In the genomic region with DNA sequence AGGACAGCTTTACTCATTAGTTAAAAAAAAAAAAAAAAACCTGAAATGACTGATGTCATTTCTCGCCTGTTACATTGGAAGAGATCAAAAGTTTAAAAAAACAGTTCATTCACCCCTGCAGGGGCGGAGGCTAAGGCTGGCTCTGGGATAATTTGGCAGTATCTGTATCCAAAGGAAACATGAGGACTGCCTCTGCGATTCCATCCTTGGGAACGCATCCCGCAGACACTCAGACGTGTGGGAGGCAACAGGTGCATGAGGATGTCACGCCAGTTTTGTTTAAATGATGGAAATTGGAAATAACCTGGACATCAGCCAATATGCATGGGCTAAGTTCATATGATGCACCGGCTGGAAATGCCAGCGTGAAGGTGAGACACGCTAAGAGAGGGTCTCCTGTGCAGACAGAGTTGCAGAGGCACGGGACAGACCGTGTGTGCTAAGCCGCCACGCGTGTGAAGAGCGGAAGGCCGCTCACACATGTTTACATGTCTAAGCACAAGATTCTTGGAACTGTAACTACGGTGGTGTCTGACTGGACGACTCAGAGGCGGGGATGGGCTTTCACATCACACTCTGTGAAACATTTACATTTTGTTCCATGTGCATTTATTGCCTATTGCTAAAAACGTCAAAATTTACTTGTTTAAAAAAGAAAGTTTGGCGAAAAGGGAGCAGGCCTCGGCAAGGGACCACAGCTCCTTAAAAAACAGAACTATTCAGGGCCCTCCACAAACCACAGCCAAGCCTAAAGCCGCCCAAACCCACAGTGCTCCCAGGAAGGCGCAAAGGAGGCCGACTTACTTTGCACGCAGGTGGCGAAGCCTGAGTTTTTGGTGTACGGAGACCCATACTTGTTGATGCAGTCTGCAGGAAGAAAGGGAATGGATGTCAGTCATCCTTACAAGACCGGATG, we compare ENCODE assay signal across 16 cellular contexts. TPM values are rescaled to one million over a fixed set of nuclear protein-coding genes. Genes with fewer than 3 reads are reported as not detected.
DNase-seq lines count a peak whose midpoint lies in the region; ATAC-seq, FAIRE-seq and TF ChIP-seq lines count a peak whose summit lies in the region.
"Had no signal": no experiment of that assay in that cellular context is flagged by ENCODE, and none has a peak within 500 bp of the region (broad histone marks: within the 10 kb centered on the region; RNA-seq: fewer than 3 reads in every experiment).

No MANE protein-coding gene starts in this region.

- H3K4me1 Mint-ChIP-seq in CD8-positive, alpha-beta memory T cell: peaks cover 50 to 65% (median 59%) of the 10 kb centered on the region in 3 donors
- H3K4me1 Mint-ChIP-seq in astrocyte (ENCODE audit: low read depth, unreplicated experiment): peaks cover 24% of the 10 kb centered on the region
- peaks cover 13 to 49% (median 42%) of the 10 kb centered on the region in 4 donors for H3K4me1 Mint-ChIP-seq in naive thymus-derived CD8-positive, alpha-beta T cell

- H3K27ac ChIP-seq in CD8-positive, alpha-beta memory T cell (ENCODE audit: low read depth, low read length): no peak overlapping the region
- H3K27ac ChIP-seq in KOPT-K1 (ENCODE audit: low read depth, low read length, poor library complexity, severe bottlenecking): peak overlapping the region; percentile 29
- no peak overlapping the region for H3K27ac ChIP-seq in astrocyte (ENCODE audit: low read depth, low read length)
- H3K27ac ChIP-seq in esophagus squamous epithelium: peak overlapping the region in 2 of 4 donors; percentile 68 to 79
- H3K27ac ChIP-seq in foreskin keratinocyte: no peak overlapping the region
- H3K27ac ChIP-seq: brain microvascular endothelial cell, neural progenitor cell, suprapubic skin had no signal

- H3K9ac ChIP-seq in astrocyte (ENCODE audit: low read length): no peak overlapping the region
- H3K9ac ChIP-seq: neural progenitor cell had no signal

- CTCF ChIA-PET in CD8-positive, alpha-beta memory T cell (lab: Charles Lee): no interaction called here

- no peak overlapping the region for H2AFZ ChIP-seq in astrocyte (ENCODE audit: low read depth, low read length)
- H2AFZ ChIP-seq: neural progenitor cell had no signal

- H3K4me2 ChIP-seq in astrocyte (ENCODE audit: low read length): no peak overlapping the region
- H3K4me2 ChIP-seq: neural progenitor cell had no signal

- H3K4me3 ChIP-seq in CD8-positive, alpha-beta memory T cell (ENCODE audit: low read length): peak overlapping the region; percentile 29
- H3K4me3 ChIP-seq in astrocyte (ENCODE audit: insufficient read depth, low read depth, low read length) (no peak overlapping the region), esophagus squamous epithelium (no peak overlapping the region)
- H3K4me3 ChIP-seq: left lung, neural progenitor cell, skin epidermis, suprapubic skin had no signal

- no peak for TF ChIP-seq CTCF in astrocyte (IDR thresholded peaks at IDR 0.05; ENCODE audit: insufficient read depth, low read depth, low read length)
- no peak for TF ChIP-seq CTCF in esophagus squamous epithelium (IDR thresholded peaks at IDR 0.05)
- no peak for TF ChIP-seq CTCF in foreskin keratinocyte (conservative IDR thresholded peaks at IDR 0.05)

- peak overlapping the region; percentile 65 to 88 (median 75) for H3K4me3 Mint-ChIP-seq in CD8-positive, alpha-beta memory T cell
- peak overlapping the region; percentile 14 for H3K4me3 Mint-ChIP-seq in astrocyte (ENCODE audit: unreplicated experiment)
- peak overlapping the region; percentile 9 to 78 (median 67) for H3K4me3 Mint-ChIP-seq in naive thymus-derived CD8-positive, alpha-beta T cell
- H3K4me3 Mint-ChIP-seq: H9, neural progenitor cell had no signal

- peaks cover 54% of the 10 kb centered on the region for H4K20me1 ChIP-seq in astrocyte (ENCODE audit: insufficient read depth, low read length)

- H3K27me3 Mint-ChIP-seq in CD8-positive, alpha-beta memory T cell: peaks cover 0 to 1% of the 10 kb centered on the region in 2 donors
- H3K27me3 Mint-ChIP-seq in astrocyte (ENCODE audit: low read depth, unreplicated experiment): no peaks in the 10 kb centered on the region
- H3K27me3 Mint-ChIP-seq in naive thymus-derived CD8-positive, alpha-beta T cell: peaks cover 0 to 10% (median 2%) of the 10 kb centered on the region in 5 donors

- no peaks in the 10 kb centered on the region for H3K9me3 ChIP-seq in CD8-positive, alpha-beta memory T cell (ENCODE audit: low read length)
- H3K9me3 ChIP-seq in KOPT-K1 (ENCODE audit: insufficient read depth, low read length, poor library complexity, severe bottlenecking) (no peaks in the 10 kb centered on the region), astrocyte (ENCODE audit: insufficient read depth, low read depth, low read length) (no peaks in the 10 kb centered on the region), esophagus squamous epithelium (no peaks in the 10 kb centered on the region)
- H3K9me3 ChIP-seq: left lung, suprapubic skin had no signal

- H3K36me3 ChIP-seq in CD8-positive, alpha-beta memory T cell (ENCODE audit: insufficient read depth, low read length): no peaks in the 10 kb centered on the region
- H3K36me3 ChIP-seq in KOPT-K1 (ENCODE audit: insufficient read depth, low read length) (no peaks in the 10 kb centered on the region), astrocyte (ENCODE audit: insufficient read depth, low read length) (peaks cover 3% of the 10 kb centered on the region), esophagus squamous epithelium (peaks cover 0 to 36% (median 0%) of the 10 kb centered on the region in 3 donors)
- H3K36me3 ChIP-seq: brain microvascular endothelial cell, neural progenitor cell had no signal

- peaks cover 42% of the 10 kb centered on the region for H3K4me1 ChIP-seq in CD8-positive, alpha-beta memory T cell (ENCODE audit: insufficient read depth, low read length)
- peaks cover 19% of the 10 kb centered on the region for H3K4me1 ChIP-seq in astrocyte (ENCODE audit: insufficient read depth, low read length)
- peaks cover 44 to 88% (median 57%) of the 10 kb centered on the region in 3 donors for H3K4me1 ChIP-seq in esophagus squamous epithelium
- H3K4me1 ChIP-seq in foreskin keratinocyte: peaks cover 24% of the 10 kb centered on the region
- H3K4me1 ChIP-seq: neural progenitor cell had no signal

- no peaks in the 10 kb centered on the region for H3K36me3 Mint-ChIP-seq in CD8-positive, alpha-beta memory T cell
- H3K36me3 Mint-ChIP-seq in astrocyte (ENCODE audit: low read depth, unreplicated experiment): peaks cover 26% of the 10 kb centered on the region
- H3K36me3 Mint-ChIP-seq in naive thymus-derived CD8-positive, alpha-beta T cell: no peaks in the 10 kb centered on the region

- POLR2A ChIA-PET in CD8-positive, alpha-beta memory T cell (lab: Charles Lee): no interaction called here
- POLR2A ChIA-PET in naive thymus-derived CD8-positive, alpha-beta T cell (lab: Charles Lee): interaction anchor here (0.7 to 1.3 kb wide), 3 partner anchors 10 to 389 kb away, joined by 3 to 4 read pairs (median 4); a partner anchor contains a TSS

- intact Hi-C loops in esophagus squamous epithelium (cut with DNase I): no loop called here

- peak in 1 of 2 donors; percentile 10 for ATAC-seq in naive thymus-derived CD8-positive, alpha-beta T cell
- ATAC-seq in GM19328 (IDR thresholded peaks at IDR 0.05; ENCODE audit: unreplicated experiment): no peak
- no peak for ATAC-seq in foreskin keratinocyte
- ATAC-seq: left lung had no signal

- H3K27me3 ChIP-seq in CD8-positive, alpha-beta memory T cell (ENCODE audit: insufficient read depth, low read length, poor library complexity, severe bottlenecking): no peaks in the 10 kb centered on the region
- no peaks in the 10 kb centered on the region for H3K27me3 ChIP-seq in astrocyte (ENCODE audit: insufficient read depth, low read length)
- H3K27me3 ChIP-seq in esophagus squamous epithelium: no peaks in the 10 kb centered on the region
- H3K27me3 ChIP-seq in foreskin keratinocyte: no peaks in the 10 kb centered on the region
- H3K27me3 ChIP-seq: brain microvascular endothelial cell, left lung, neural progenitor cell, suprapubic skin had no signal

- no peak for DNase-seq in CD8-positive, alpha-beta memory T cell
- DNase-seq in astrocyte (ENCODE audit: low read depth): no peak
- DNase-seq in naive thymus-derived CD8-positive, alpha-beta T cell: peak in 1 of 10 donors; percentile 45
- no peak for DNase-seq in esophagus squamous epithelium (lab: John Stamatoyannopoulos, UW)
- no peak for DNase-seq in DMS53 treated with DMSO at 0.1 percent for 48 hours (lab: John Stamatoyannopoulos, UW; ENCODE audit: unreplicated experiment)
- no peak for DNase-seq in foreskin keratinocyte
- DNase-seq: brain microvascular endothelial cell, NCI-H2081 treated with DMSO at 0.1 percent for 48 hours had no signal

- H3K9me3 Mint-ChIP-seq in CD8-positive, alpha-beta memory T cell: peaks cover 0 to 4% (median 3%) of the 10 kb centered on the region in 5 donors
- H3K9me3 Mint-ChIP-seq in astrocyte (ENCODE audit: unreplicated experiment): no peaks in the 10 kb centered on the region
- peaks cover 0 to 12% (median 0%) of the 10 kb centered on the region in 9 donors for H3K9me3 Mint-ChIP-seq in naive thymus-derived CD8-positive, alpha-beta T cell
- H3K9me3 Mint-ChIP-seq: H9, neural progenitor cell had no signal

- H3K27ac Mint-ChIP-seq in CD8-positive, alpha-beta memory T cell: peak overlapping the region; percentile 42 to 81 (median 52)
- no peak overlapping the region for H3K27ac Mint-ChIP-seq in astrocyte (ENCODE audit: unreplicated experiment)
- H3K27ac Mint-ChIP-seq in naive thymus-derived CD8-positive, alpha-beta T cell: peak overlapping the region in 8 of 10 donors; percentile 9 to 53 (median 37)
- H3K27ac Mint-ChIP-seq: neural progenitor cell had no signal

- FAIRE-seq in astrocyte (lab: Jason Lieb, UNC): no peak
- FAIRE-seq: endometrium had no signal

- TF ChIP-seq POLR2A in esophagus squamous epithelium (IDR thresholded peaks at IDR 0.05): no peak

- peaks cover 73% of the 10 kb centered on the region for H3K79me2 ChIP-seq in astrocyte (ENCODE audit: insufficient read depth, low read length)

- 71 to 76% methylated on average over 27 to 30 of the region's 30 CpGs for WGBS in esophagus squamous epithelium, 2 donors

RNA-seq across cellular contexts. Expression of a gene that starts 17.9 kb away (rescaled TPM):
- total RNA-seq in CD8-positive, alpha-beta memory T cell: under 1 TPM; 0.42 to 0.50 TPM
- polyA plus RNA-seq in CD8-positive, alpha-beta memory T cell: 0.47 TPM
- total RNA-seq in astrocyte (252 and 287 TPM in 2 replicates), esophagus squamous epithelium (100 to 1,000 TPM in 1 of 4 donors, 10 to 100 TPM in 3; 43.0 to 112 (median 68.5) TPM), foreskin keratinocyte (230 and 426 TPM in 2 replicates)
- 1 to 10 TPM; 2.2 to 2.4 TPM for total RNA-seq in naive thymus-derived CD8-positive, alpha-beta T cell
- under 1 TPM in 2 of 3 donors, not detected in 1; 0.19 to 0.23 TPM for polyA plus RNA-seq in naive thymus-derived CD8-positive, alpha-beta T cell
- 282 and 494 TPM in 2 replicates for polyA plus RNA-seq in foreskin keratinocyte

Comparison
In these comparisons a context has a peak if more than half of its experiments do, and no peak if none do; other contexts are left out.
1. H3K4me3 Mint-ChIP-seq: peak in every context shown above with its lines; median percentile 75 in CD8-positive, alpha-beta memory T cell; 67 in naive thymus-derived CD8-positive, alpha-beta T cell; 14 in astrocyte.
2. RNA of a gene that starts 17.9 kb away (total RNA-seq): 230 to 426 TPM in foreskin keratinocyte, 252 to 287 TPM in astrocyte and 43.0 to 112 TPM in esophagus squamous epithelium; 2.2 to 2.4 TPM in naive thymus-derived CD8-positive, alpha-beta T cell and 0.42 to 0.50 TPM in CD8-positive, alpha-beta memory T cell; every median in the first group is over 10 times any median in the second.